Comparison of ENCODE assay signal across 1 cellular context in genomic region chr2:237136824-237137223, GRCh38.
TF ChIP-seq lines count a peak whose summit lies in the region.

No MANE protein-coding gene starts in this region.

TF ChIP-seq in IMR-90, 13 proteins besides CTCF, POLR2A, EP300 and RAD21 (continued from another document):
- TF ChIP-seq USF2 (IDR thresholded peaks at IDR 0.05; ENCODE audit: low read depth, low read length) (no peak), RCOR1 (IDR thresholded peaks at IDR 0.05; ENCODE audit: insufficient replicate concordance, low read length) (no peak), NFE2L2 (IDR thresholded peaks at IDR 0.05; ENCODE audit: low read depth, low read length) (no peak), MAZ (IDR thresholded peaks at IDR 0.05; ENCODE audit: borderline replicate concordance, low read depth, low read length) (no peak), CHD1 (IDR thresholded peaks at IDR 0.05; ENCODE audit: low read depth, low read length) (no peak), CEBPB (IDR thresholded peaks at IDR 0.05; ENCODE audit: low read depth, low read length) (no peak), MXI1 (IDR thresholded peaks at IDR 0.05; ENCODE audit: borderline replicate concordance, low read depth, low read length) (no peak), MAFK (IDR thresholded peaks at IDR 0.05; ENCODE audit: low read depth, low read length) (no peak), RFX5 (IDR thresholded peaks at IDR 0.05; ENCODE audit: low read depth, low read length) (no peak), BHLHE40 (IDR thresholded peaks at IDR 0.05; ENCODE audit: low read depth, low read length) (no peak)
- TF ChIP-seq, protein P1, sequence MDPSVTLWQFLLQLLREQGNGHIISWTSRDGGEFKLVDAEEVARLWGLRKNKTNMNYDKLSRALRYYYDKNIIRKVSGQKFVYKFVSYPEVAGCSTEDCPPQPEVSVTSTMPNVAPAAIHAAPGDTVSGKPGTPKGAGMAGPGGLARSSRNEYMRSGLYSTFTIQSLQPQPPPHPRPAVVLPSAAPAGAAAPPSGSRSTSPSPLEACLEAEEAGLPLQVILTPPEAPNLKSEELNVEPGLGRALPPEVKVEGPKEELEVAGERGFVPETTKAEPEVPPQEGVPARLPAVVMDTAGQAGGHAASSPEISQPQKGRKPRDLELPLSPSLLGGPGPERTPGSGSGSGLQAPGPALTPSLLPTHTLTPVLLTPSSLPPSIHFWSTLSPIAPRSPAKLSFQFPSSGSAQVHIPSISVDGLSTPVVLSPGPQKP (IDR thresholded peaks at IDR 0.05; ENCODE audit: borderline replicate concordance, low read depth, low read length) = no peak
